ENCODE assay signal across 8 cellular contexts in genomic region chr9:83981126-83981871, GRCh38. TPM values are rescaled to one million over a fixed set of nuclear protein-coding genes. Genes with fewer than 3 reads are reported as not detected.
DNase-seq lines count a peak whose midpoint lies in the region; TF ChIP-seq lines count a peak whose summit lies in the region.

No MANE protein-coding gene starts in this region.

- H3K4me3 ChIP-seq in HFF-Myc (replicated peaks; ENCODE audit: low read depth, low read length): peak overlapping the region; percentile 77
- peak overlapping the region; percentile 89 for H3K4me3 ChIP-seq in OCI-LY3 (ENCODE audit: low read length)

- no peaks in the 10 kb centered on the region for H3K9me3 ChIP-seq in OCI-LY3 (ENCODE audit: insufficient read depth, low read length)

- peak; percentile 63 for DNase-seq in Daoy (ENCODE audit: low read depth)
- no peak for DNase-seq in HFF-Myc (ENCODE audit: extremely low read depth, low read depth)
- DNase-seq in MCF 10A (ENCODE audit: unreplicated experiment): peak; percentile 77
- no peak for DNase-seq in immature natural killer cell
- DNase-seq in stimulated activated CD4-positive, alpha-beta T cell treated with anti-CD3 and anti-CD28 coated beads, TNF-alpha, amount 100 ng/mL, for 24 hours (ENCODE audit: low read depth in 3 of 3): peak in 2 of 3 experiments; percentile 11 to 24
- no peak for DNase-seq in cerebellar nuclear complex (lab: John Stamatoyannopoulos, UW)
- DNase-seq in GM10266 (ENCODE audit: extremely low spot score): no peak

- TF ChIP-seq CTCF in HFF-Myc (IDR thresholded peaks at IDR 0.05; ENCODE audit: low read depth, low read length, missing control alignments): no peak
- TF ChIP-seq CTCF in OCI-LY3 (IDR thresholded peaks at IDR 0.05; ENCODE audit: low read depth, low read length): no peak
- TF ChIP-seq CTCF in MCF 10A (IDR thresholded peaks at IDR 0.05; ENCODE audit: unreplicated experiment): no peak
- no peak for TF ChIP-seq CTCF in GM10266 (IDR thresholded peaks at IDR 0.05; ENCODE audit: control insufficient read depth, insufficient read depth, low read depth, missing control alignments)

- H3K4me1 ChIP-seq in OCI-LY3 (ENCODE audit: low read length): peaks cover 45% of the 10 kb centered on the region

- H3K27me3 Mint-ChIP-seq in MCF 10A (ENCODE audit: insufficient read depth, unreplicated experiment): no peaks in the 10 kb centered on the region
- H3K27me3 Mint-ChIP-seq in immature natural killer cell (ENCODE audit: low read depth in 3 of 3): peaks cover 19 to 29% (median 25%) of the 10 kb centered on the region in 3 donors

- H3K9me3 Mint-ChIP-seq in MCF 10A (ENCODE audit: unreplicated experiment) (no peaks in the 10 kb centered on the region), immature natural killer cell (no peaks in the 10 kb centered on the region)

- H3K27ac Mint-ChIP-seq in MCF 10A (ENCODE audit: low read depth, unreplicated experiment): peak overlapping the region; percentile 100
- H3K27ac Mint-ChIP-seq in immature natural killer cell: peak overlapping the region; percentile 97 to 100 (median 98)

- peak overlapping the region; percentile 100 for H3K4me3 Mint-ChIP-seq in MCF 10A (ENCODE audit: unreplicated experiment)
- H3K4me3 Mint-ChIP-seq in immature natural killer cell: peak overlapping the region; percentile 93 to 100 (median 95)

- intact Hi-C loops in MCF 10A (cut with micrococcal nuclease): loop anchor here (1.0 to 2.0 kb wide), 4 partner anchors 46 to 190 kb away; partner anchors contain the start of gene KIF27

- peaks cover 54% of the 10 kb centered on the region for H4K20me1 ChIP-seq in OCI-LY3 (ENCODE audit: insufficient read depth, low read length)

- POLR2A ChIA-PET in MCF 10A (lab: Yijun Ruan, JAX): interaction anchor here (0.6 to 7.0 kb wide), 37 partner anchors 8 to 345 kb away, joined by 3 to 130 read pairs (median 5); partner anchors contain the start of gene KIF27

- peaks cover 38% of the 10 kb centered on the region for H3K36me3 ChIP-seq in OCI-LY3 (replicated peaks; ENCODE audit: low read depth, low read length)

- TSS peak; percentile 55 for BruUV-seq in MCF 10A (replicated peaks; lab: Mats Ljungman, UMichigan)

- H3K79me2 ChIP-seq in OCI-LY3 (ENCODE audit: low read length): peaks cover 98% of the 10 kb centered on the region

- H3K36me3 Mint-ChIP-seq in MCF 10A (ENCODE audit: insufficient read depth, unreplicated experiment): peaks cover 43% of the 10 kb centered on the region
- H3K36me3 Mint-ChIP-seq in immature natural killer cell: peaks cover 3 to 19% (median 8%) of the 10 kb centered on the region in 3 donors

- H3K27me3 ChIP-seq in OCI-LY3 (ENCODE audit: low read depth, low read length): no peaks in the 10 kb centered on the region

- H3K4me2 ChIP-seq in OCI-LY3 (ENCODE audit: low read length): peak overlapping the region; percentile 66

- CTCF ChIA-PET in MCF 10A (lab: Yijun Ruan, JAX): interaction anchor here (0.8 to 2.2 kb wide), 4 partner anchors 46 to 192 kb away, joined by 3 to 8 read pairs (median 4); no protein-coding TSS in a partner anchor

- peak overlapping the region; percentile 95 for H3K27ac ChIP-seq in OCI-LY3 (ENCODE audit: low read length)

- peak overlapping the region; percentile 32; the same call in 1 of the 2 replicates for H2AFZ ChIP-seq in OCI-LY3 (ENCODE audit: low read depth, low read length)

- H3K9ac ChIP-seq in OCI-LY3 (ENCODE audit: low read length): peak overlapping the region; percentile 100

- H3K4me1 Mint-ChIP-seq in MCF 10A (ENCODE audit: insufficient read depth, unreplicated experiment) (peaks cover 18% of the 10 kb centered on the region), immature natural killer cell (peaks cover 40 to 58% of the 10 kb centered on the region in 2 donors)

RNA-seq across cellular contexts. Expression of gene RMI1, which starts 0.7 kb away (rescaled TPM):
- 8.8 and 9.6 TPM in 2 replicates for total RNA-seq in Daoy (2014; rRNA removed; shearing (Covaris generic))
- 6.9 and 11.0 TPM in 2 replicates for total RNA-seq in MCF 10A (2022)
- 1 to 10 TPM; 4.5 to 7.4 (median 4.9) TPM for polyA plus RNA-seq in immature natural killer cell

RNA-seq across cellular contexts. Expression of gene HNRNPK, which starts 1.3 kb away (rescaled TPM):
- 597 and 602 TPM in 2 replicates for total RNA-seq in Daoy (2014; rRNA removed; shearing (Covaris generic))
- total RNA-seq in MCF 10A (2022): 825 and 951 TPM in 2 replicates
- polyA plus RNA-seq in immature natural killer cell: 1,000 to 10,000 TPM in 1 of 3 donors, 100 to 1,000 TPM in 2; 752 to 1,158 (median 931) TPM

Comparison
In these comparisons a context has a peak if more than half of its experiments do, and no peak if none do; other contexts are left out.
1. DNase-seq: peak in Daoy (single experiment), MCF 10A (single experiment) and stimulated activated CD4-positive, alpha-beta T cell treated with anti-CD3 and anti-CD28 coated beads, TNF-alpha, amount 100 ng/mL, for 24 hours (2 of 3); none in HFF-Myc (single experiment), immature natural killer cell (0 of 3), cerebellar nuclear complex (0 of 2) and GM10266 (single experiment).